ENCODE assay signal across 20 cellular contexts in the genomic region with DNA sequence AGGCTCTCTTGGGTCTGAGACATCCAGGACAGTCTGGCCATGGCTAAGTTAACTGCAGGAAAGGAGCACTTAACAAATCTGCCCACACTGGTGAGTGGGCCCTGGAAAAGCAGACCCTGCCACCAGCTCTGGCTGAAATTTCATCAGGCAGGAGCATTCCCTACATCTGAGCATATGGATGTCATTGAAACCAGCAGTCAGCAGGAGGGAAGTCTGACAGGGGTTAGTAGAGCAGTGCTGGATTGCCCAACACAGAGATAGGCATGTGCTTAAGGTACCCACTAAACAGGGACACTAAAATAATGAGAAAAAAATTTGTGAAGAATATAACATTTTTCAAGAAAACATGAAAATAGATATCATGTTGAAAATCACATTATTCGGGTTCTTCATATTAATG. TPM values are rescaled to one million over a fixed set of nuclear protein-coding genes. Genes with fewer than 3 reads are reported as not detected.
A peak's percentile ranks its signal among the peaks of the same experiment; 100 is the strongest.
DNase-seq lines count a peak whose midpoint lies in the region; ATAC-seq and TF ChIP-seq lines count a peak whose summit lies in the region.
"Had no signal": no experiment of that assay in that cellular context is flagged by ENCODE, and none has a peak within 500 bp of the region (broad histone marks: within the 10 kb centered on the region; RNA-seq: fewer than 3 reads in every experiment).

No MANE protein-coding gene starts in this region.

- 91 to 97% methylated on average over 1 of the region's 1 CpG for WGBS in GM23248 (ENCODE audit: low coverage in 1 of 2, low lambda C conversion rate in 2 of 2, missing lambda C conversion rate in 2 of 2), 2 experiments

- H3K27me3 ChIP-seq in GM23248 (replicated peaks; ENCODE audit: insufficient read depth) (no peaks in the 10 kb centered on the region), left ventricle myocardium inferior (ENCODE audit: low read depth) (no peaks in the 10 kb centered on the region)

- ATAC-seq in left ventricle myocardium superior = no peak
- ATAC-seq: GM12878, PC-3 had no signal

- no peaks in the 10 kb centered on the region for H4K20me1 ChIP-seq in GM23248 (ENCODE audit: insufficient read depth)

- H3K27ac ChIP-seq in GM23248 (no peak overlapping the region), left ventricle myocardium inferior (replicated peaks) (no peak overlapping the region)
- H3K27ac ChIP-seq: KMS-11 had no signal

- in situ Hi-C loops in GM23248 (cut with MboI) = no loop called here

- H3K9me3 ChIP-seq in GM23248 (ENCODE audit: low read depth) = no peaks in the 10 kb centered on the region
- H3K9me3 ChIP-seq in left ventricle myocardium inferior (replicated peaks) = peaks cover 23% of the 10 kb centered on the region

- H3K4me3 ChIP-seq in AG10803 (ENCODE audit: low read length) (no peak overlapping the region), GM23248 (no peak overlapping the region), left ventricle myocardium inferior (no peak overlapping the region)
- H3K4me3 ChIP-seq: GM12878 had no signal

- H3K4me2 ChIP-seq in GM23248 (ENCODE audit: unreplicated experiment) = no peak overlapping the region
- H3K4me2 ChIP-seq: KMS-11 had no signal

- no peaks in the 10 kb centered on the region for H3K9me2 ChIP-seq in GM23248 (ENCODE audit: insufficient read depth)

- H3K4me1 ChIP-seq in GM23248 (ENCODE audit: insufficient read depth) (peaks cover 31% of the 10 kb centered on the region), left ventricle myocardium inferior (no peaks in the 10 kb centered on the region)

- intact Hi-C loops in left ventricle myocardium superior (cut with micrococcal nuclease) = no loop called here
- intact Hi-C loops in left ventricle myocardium inferior (cut with micrococcal nuclease) = no loop called here

- H3K9ac ChIP-seq in GM23248 = no peak overlapping the region
- H3K9ac ChIP-seq: KMS-11 had no signal

- TF ChIP-seq CTCF in AG10803 (conservative IDR thresholded peaks at IDR 0.05; ENCODE audit: low read length) = no peak
- TF ChIP-seq CTCF in left ventricle myocardium inferior (IDR thresholded peaks at IDR 0.05; ENCODE audit: borderline replicate concordance) = no peak

- H2AFZ ChIP-seq in GM23248 = no peak overlapping the region

- H3K36me3 ChIP-seq in GM23248 (ENCODE audit: low read depth) = no peaks in the 10 kb centered on the region
- H3K36me3 ChIP-seq in left ventricle myocardium inferior = no peaks in the 10 kb centered on the region

- peak; percentile 36 for DNase-seq in AG10803 (ENCODE audit: low read depth)
- peak; percentile 17 for DNase-seq in GM23248
- DNase-seq in cerebellar cortex (ENCODE audit: low spot score) = peak; percentile 32
- peak; percentile 17 for DNase-seq in left kidney (ENCODE audit: low read depth, low spot score)
- no peak for DNase-seq in T1000 (lab: John Stamatoyannopoulos, UW)
- no peak for DNase-seq in left ventricle myocardium superior
- DNase-seq in NK-92 treated with Interleukin-12 subunit alpha and Interleukin-12 subunit beta, amount 100 ng/mL, for 24 hours (lab: John Stamatoyannopoulos, UW) = no peak
- DNase-seq in left ventricle myocardium inferior = no peak
- DNase-seq: GDM1, H7, HFFc6, NCI-H1417 treated with DMSO at 0.1 percent for 48 hours, NCI-H187 treated with DMSO at 0.1 percent for 48 hours, NCI-H446 treated with DMSO at 0.1 percent for 48 hours, PC-3, RPMI8226, SIG-M5 had no signal

- no peaks in the 10 kb centered on the region for H3K79me2 ChIP-seq in GM23248 (ENCODE audit: insufficient read depth)

- peaks cover 34% of the 10 kb centered on the region for H3F3A ChIP-seq in GM23248 (ENCODE audit: insufficient read depth)

RNA-seq across cellular contexts. Expression of gene ACOD1, which starts 13.6 kb away (rescaled TPM):
- not detected in 2 replicates for total RNA-seq in GM23248 (2014; rRNA removed; shearing (Covaris generic))
- polyA plus RNA-seq in GM23248 (2016; fragmentation: Nextera tagmentation; extraction: Ambion mirVana) = not detected in 2 replicates
- not detected for total RNA-seq in left ventricle myocardium superior
- total RNA-seq in left ventricle myocardium inferior = not detected
- total RNA-seq: A673, GM12878, H7, HFFc6, PC-3 had no signal
- polyA plus RNA-seq: GM12878 had no signal

RNA-seq across cellular contexts. Expression of gene KCTD12, which starts 48.5 kb away (rescaled TPM):
- total RNA-seq in GM23248 (2014; rRNA removed; shearing (Covaris generic)) = 26.4 and 30.4 TPM in 2 replicates
- 4.0 and 4.5 TPM in 2 replicates for polyA plus RNA-seq in GM23248 (2016; fragmentation: Nextera tagmentation; extraction: Ambion mirVana)
- total RNA-seq in left ventricle myocardium superior (39.6 TPM), left ventricle myocardium inferior (37.2 TPM)

RNA-seq across cellular contexts. Expression of gene CLN5, which starts 57.2 kb away (rescaled TPM):
- total RNA-seq in GM23248 (2014; rRNA removed; shearing (Covaris generic)) = 32.4 and 35.9 TPM in 2 replicates
- 35.3 and 36.4 TPM in 2 replicates for polyA plus RNA-seq in GM23248 (2016; fragmentation: Nextera tagmentation; extraction: Ambion mirVana)
- total RNA-seq in left ventricle myocardium superior (16.8 TPM), left ventricle myocardium inferior (15.0 TPM)

Comparison
In these comparisons a context has a peak if more than half of its experiments do, and no peak if none do; other contexts are left out.
1. DNase-seq: peak in AG10803 (single experiment), GM23248 (single experiment), cerebellar cortex (single experiment) and left kidney (single experiment); none in T1000 (single experiment), left ventricle myocardium superior (single experiment), NK-92 treated with Interleukin-12 subunit alpha and Interleukin-12 subunit beta, amount 100 ng/mL, for 24 hours (single experiment) and left ventricle myocardium inferior (single experiment).